16 cellular contexts compared by ENCODE assay signal in genomic region chr6:7269816-7270215, GRCh38.
"Had no signal": no experiment of that assay in that cellular context is flagged by ENCODE, and none has a peak within 500 bp of the region (broad histone marks: within the 10 kb centered on the region; RNA-seq: fewer than 3 reads in every experiment).

No MANE protein-coding gene starts in this region.

- H2AFZ ChIP-seq: neural progenitor cell, parathyroid adenoma had no signal

- H3K27ac Mint-ChIP-seq: activated CD4-positive, alpha-beta T cell treated with anti-CD3 and anti-CD28 coated beads for 36 hours; activated CD8-positive, alpha-beta T cell treated with anti-CD3 and anti-CD28 coated beads for 36 hours; activated naive CD8-positive, alpha-beta T cell treated with anti-CD3 and anti-CD28 coated beads for 36 hours; activated T-helper 1 cell treated with anti-CD3 and anti-CD28 coated beads, Interleukin-12 subunit alpha, Interleukin-12 subunit beta, Interleukin-2, Interleukin-4 antibody, amounts not matched to agents 30 ng/mL and 10 ng/mL and 1 ng/mL, durations not matched to agents 14 hours and 24 hours and 36 hours; stimulated activated naive B cell treated with anti-CD40 and anti-IgM and Interleukin-4, amounts not matched to agents 10 μg/mL and 1 μg/mL and 100 μg/mL, for 72 hours had no signal

- H3K4me2 ChIP-seq: neural progenitor cell had no signal

- H3K4me1 Mint-ChIP-seq: activated CD4-positive, alpha-beta T cell treated with anti-CD3 and anti-CD28 coated beads for 36 hours; activated naive CD8-positive, alpha-beta T cell treated with anti-CD3 and anti-CD28 coated beads for 36 hours; stimulated activated naive B cell treated with anti-CD40 and anti-IgM and Interleukin-4, amounts not matched to agents 10 μg/mL and 1 μg/mL and 100 μg/mL, for 72 hours had no signal

- H3K27me3 ChIP-seq: neural progenitor cell, tibial nerve, uterus had no signal

- DNase-seq: activated CD4-positive, alpha-beta T cell treated with anti-CD3 and anti-CD28 coated beads for 36 hours; activated CD8-positive, alpha-beta T cell treated with anti-CD3 and anti-CD28 coated beads for 36 hours; activated naive CD8-positive, alpha-beta T cell treated with anti-CD3 and anti-CD28 coated beads for 36 hours; amygdala; cerebellar nuclear complex; effector CD8-positive, alpha-beta T cell; stimulated activated CD4-positive, alpha-beta T cell treated with anti-CD3 and anti-CD28 coated beads, Interleukin-2, amount 100 ng/mL, for 48 hours; stimulated activated naive B cell treated with anti-CD40 and anti-IgM and Interleukin-4, amounts not matched to agents 10 μg/mL and 1 μg/mL and 100 μg/mL, for 72 hours; substantia nigra; T-helper 2 cell; uterus had no signal

- H3K36me3 ChIP-seq: neural progenitor cell, uterus had no signal

- H3K9me3 Mint-ChIP-seq: activated naive CD8-positive, alpha-beta T cell treated with anti-CD3 and anti-CD28 coated beads for 36 hours; activated T-helper 1 cell treated with anti-CD3 and anti-CD28 coated beads, Interleukin-12 subunit alpha, Interleukin-12 subunit beta, Interleukin-2, Interleukin-4 antibody, amounts not matched to agents 30 ng/mL and 10 ng/mL and 1 ng/mL, durations not matched to agents 14 hours and 24 hours and 36 hours had no signal

- H3K9me3 ChIP-seq: tibial nerve, uterus had no signal

- H3K4me3 Mint-ChIP-seq: activated CD4-positive, alpha-beta T cell treated with anti-CD3 and anti-CD28 coated beads for 36 hours; activated CD8-positive, alpha-beta T cell treated with anti-CD3 and anti-CD28 coated beads for 36 hours; activated naive CD8-positive, alpha-beta T cell treated with anti-CD3 and anti-CD28 coated beads for 36 hours; activated T-helper 1 cell treated with anti-CD3 and anti-CD28 coated beads, Interleukin-12 subunit alpha, Interleukin-12 subunit beta, Interleukin-2, Interleukin-4 antibody, amounts not matched to agents 30 ng/mL and 10 ng/mL and 1 ng/mL, durations not matched to agents 14 hours and 24 hours and 36 hours; neural progenitor cell; stimulated activated naive B cell treated with anti-CD40 and anti-IgM and Interleukin-4, amounts not matched to agents 10 μg/mL and 1 μg/mL and 100 μg/mL, for 72 hours had no signal

- H3K27me3 Mint-ChIP-seq: activated CD4-positive, alpha-beta T cell treated with anti-CD3 and anti-CD28 coated beads for 36 hours; activated naive CD8-positive, alpha-beta T cell treated with anti-CD3 and anti-CD28 coated beads for 36 hours; stimulated activated naive B cell treated with anti-CD40 and anti-IgM and Interleukin-4, amounts not matched to agents 10 μg/mL and 1 μg/mL and 100 μg/mL, for 72 hours had no signal

- H3K4me1 ChIP-seq: neural progenitor cell, uterus had no signal

- H3K9ac ChIP-seq: neural progenitor cell, parathyroid adenoma had no signal

- H3K27ac ChIP-seq: neural progenitor cell, parathyroid adenoma, tibial nerve, uterus had no signal

- H3K4me3 ChIP-seq: lung, neural progenitor cell, tibial nerve, uterus had no signal

- H3K36me3 Mint-ChIP-seq: activated naive CD8-positive, alpha-beta T cell treated with anti-CD3 and anti-CD28 coated beads for 36 hours; neural progenitor cell had no signal
